Comparison of ENCODE assay signal across 19 cellular contexts in genomic region chr2:205245001-205245400, GRCh38.
"Had no signal": no experiment of that assay in that cellular context is flagged by ENCODE, and none has a peak within 500 bp of the region (broad histone marks: within the 10 kb centered on the region; RNA-seq: fewer than 3 reads in every experiment).

No MANE protein-coding gene starts in this region.

- H3K27ac Mint-ChIP-seq: activated T-cell treated with anti-CD3 and anti-CD28 coated beads, Interleukin-2, amount 50 U/mL, for 24 hours; endodermal cell; natural killer cell treated with Interleukin-12 subunit alpha and Interleukin-12 subunit beta and Interleukin-15 and Interleukin-18, amount 100 ng/mL, for 72 hours; progenitor cell of endocrine pancreas; T-cell had no signal

- H3K36me3 Mint-ChIP-seq: natural killer cell treated with Interleukin-12 subunit alpha and Interleukin-12 subunit beta and Interleukin-15 and Interleukin-18, amount 100 ng/mL, for 72 hours; T-cell had no signal

- H3K4me3 Mint-ChIP-seq: activated T-cell treated with anti-CD3 and anti-CD28 coated beads, Interleukin-2, amount 50 U/mL, for 24 hours; endodermal cell; natural killer cell treated with Interleukin-12 subunit alpha and Interleukin-12 subunit beta and Interleukin-15 and Interleukin-18, amount 100 ng/mL, for 72 hours; T-cell had no signal

- H3K4me1 Mint-ChIP-seq: endodermal cell, T-cell had no signal

- H3K4me3 ChIP-seq: adrenal gland, cardiac muscle cell, dorsolateral prefrontal cortex, right lobe of liver, stomach, thoracic aorta had no signal

- DNase-seq: activated CD4-positive, alpha-beta T cell treated with anti-CD3 and anti-CD28 coated beads, Interleukin-2, amount 50 U/mL, for 48 hours; activated naive CD4-positive, alpha-beta T cell treated with anti-CD3 and anti-CD28 coated beads, Interleukin-2, amount 50 U/mL, for 16 hours; activated T-cell treated with anti-CD3 and anti-CD28 coated beads, Interleukin-2, amount 50 U/mL, for 24 hours; adrenal gland; dorsolateral prefrontal cortex; endodermal cell; left colon; nucleus accumbens; right lobe of liver; stimulated activated CD4-positive, alpha-beta T cell treated with anti-CD3 and anti-CD28 coated beads, Interleukin-12 subunit alpha, Interleukin-12 subunit beta, amount 100 ng/mL, for 4 hours; stimulated activated CD4-positive, alpha-beta T cell treated with anti-CD3 and anti-CD28 coated beads, Interleukin-2, amount 100 ng/mL, for 24 hours; stomach; T-cell; T-helper 9 cell had no signal

- H3K27me3 Mint-ChIP-seq: activated T-cell treated with anti-CD3 and anti-CD28 coated beads, Interleukin-2, amount 50 U/mL, for 24 hours; natural killer cell treated with Interleukin-12 subunit alpha and Interleukin-12 subunit beta and Interleukin-15 and Interleukin-18, amount 100 ng/mL, for 72 hours; progenitor cell of endocrine pancreas; T-cell had no signal

- H3K9me3 Mint-ChIP-seq: activated T-cell treated with anti-CD3 and anti-CD28 coated beads, Interleukin-2, amount 50 U/mL, for 24 hours; endodermal cell; natural killer cell treated with Interleukin-12 subunit alpha and Interleukin-12 subunit beta and Interleukin-15 and Interleukin-18, amount 100 ng/mL, for 72 hours had no signal

- ATAC-seq: activated CD4-positive, CD25-positive, alpha-beta regulatory T cell treated with anti-CD3 and anti-CD28 coated beads, Interleukin-2, amount 50 U/mL, for 24 hours; left colon; natural killer cell treated with Interleukin-12 subunit alpha and Interleukin-12 subunit beta and Interleukin-15 and Interleukin-18, amount 100 ng/mL, for 72 hours; right lobe of liver; T-cell had no signal
